13 cellular contexts compared by ENCODE assay signal in genomic region chr20:51345601-51346101, GRCh38.
DNase-seq lines count a peak whose midpoint lies in the region; ATAC-seq, FAIRE-seq and TF ChIP-seq lines count a peak whose summit lies in the region.
"Had no signal": no experiment of that assay in that cellular context is flagged by ENCODE, and none has a peak within 500 bp of the region (broad histone marks: within the 10 kb centered on the region; RNA-seq: fewer than 3 reads in every experiment).

No MANE protein-coding gene starts in this region.

- H3K4me3 ChIP-seq in fibroblast of pulmonary artery (replicated peaks; ENCODE audit: low read depth, low read length) (no peak overlapping the region), HAP-1 (no peak overlapping the region)
- H3K4me3 ChIP-seq: upper lobe of left lung had no signal

- DNase-seq in HTR-8/SVneo (ENCODE audit: insufficient read length, low spot score) (peak; percentile 89), T1000 (lab: John Stamatoyannopoulos, UW) (peak; percentile 94), fibroblast of pulmonary artery (ENCODE audit: low read depth) (peak; percentile 54), stromal cell of bone marrow (ENCODE audit: low read depth) (peak; percentile 83), HUDEP-2 (lab: John Stamatoyannopoulos, UW; ENCODE audit: unreplicated experiment in 76 of 76) (no peak), HAP-1 (ENCODE audit: low spot score in 2 of 2) (no peak)
- DNase-seq in stimulated activated CD4-positive, alpha-beta T cell treated with anti-CD3 and anti-CD28 coated beads, Interleukin-1b, Interleukin-23, amount 100 ng/mL, for 48 hours: no peak
- DNase-seq: activated CD8-positive, alpha-beta T cell treated with anti-CD3 and anti-CD28 coated beads, Interleukin-2, amount 10 ng/mL, durations not matched to agents 7 days and 5 days; activated naive CD8-positive, alpha-beta T cell treated with anti-CD3 and anti-CD28 coated beads, Interleukin-2, amount 10 ng/mL, durations not matched to agents 7 days and 5 days; DMS153; NCI-H2107; upper lobe of left lung had no signal

- no peak for TF ChIP-seq CTCF in fibroblast of pulmonary artery (IDR thresholded peaks at IDR 0.05; ENCODE audit: low read length, missing control alignments)

- no peaks in the 10 kb centered on the region for H3K36me3 ChIP-seq in HAP-1 (replicated peaks)
- H3K36me3 ChIP-seq: upper lobe of left lung had no signal

- in situ Hi-C loops in HAP-1 (cut with MboI; ENCODE audit: low sequenced_read_pairs): no loop called here

- no peak for FAIRE-seq in HTR-8/SVneo (lab: Jason Lieb, UNC)

- no peaks in the 10 kb centered on the region; the same call in 1 of the 2 replicates for H3K9me3 ChIP-seq in HAP-1
- H3K9me3 ChIP-seq: upper lobe of left lung had no signal

- no peaks in the 10 kb centered on the region for H3K27me3 ChIP-seq in HAP-1 (ENCODE audit: low read depth)
- H3K27me3 ChIP-seq: upper lobe of left lung had no signal

- no peaks in the 10 kb centered on the region for H3K4me1 ChIP-seq in HAP-1
- H3K4me1 ChIP-seq: upper lobe of left lung had no signal

- ATAC-seq in HG03159 (IDR thresholded peaks at IDR 0.05; ENCODE audit: unreplicated experiment): no peak
- ATAC-seq: activated CD8-positive, alpha-beta T cell treated with anti-CD3 and anti-CD28 coated beads, Interleukin-2, amount 10 ng/mL, durations not matched to agents 7 days and 5 days had no signal

Comparison
In these comparisons a context has a peak if more than half of its experiments do, and no peak if none do; other contexts are left out.
1. DNase-seq: peak in HTR-8/SVneo (single experiment), T1000 (single experiment), fibroblast of pulmonary artery (single experiment) and stromal cell of bone marrow (single experiment); none in stimulated activated CD4-positive, alpha-beta T cell treated with anti-CD3 and anti-CD28 coated beads, Interleukin-1b, Interleukin-23, amount 100 ng/mL, for 48 hours (single experiment), HUDEP-2 (0 of 76) and HAP-1 (0 of 2).